33 cellular contexts compared by ENCODE assay signal in genomic region chr7:19413444-19413965, GRCh38.
DNase-seq lines count a peak whose midpoint lies in the region; ATAC-seq, FAIRE-seq and TF ChIP-seq lines count a peak whose summit lies in the region.
"Had no signal": no experiment of that assay in that cellular context is flagged by ENCODE, and none has a peak within 500 bp of the region (broad histone marks: within the 10 kb centered on the region; RNA-seq: fewer than 3 reads in every experiment).

No MANE protein-coding gene starts in this region.

- H3K4me1 Mint-ChIP-seq in nephron progenitor cell = peaks cover 15% of the 10 kb centered on the region
- no peaks in the 10 kb centered on the region for H3K4me1 Mint-ChIP-seq in activated T-cell treated with anti-CD3 and anti-CD28 coated beads, Interleukin-2, amount 50 U/mL, for 72 hours (ENCODE audit: low read depth)
- H3K4me1 Mint-ChIP-seq: activated CD8-positive, alpha-beta memory T cell treated with anti-CD3 and anti-CD28 coated beads, Interleukin-2, amount 10 ng/mL, durations not matched to agents 7 days and 5 days; activated naive CD8-positive, alpha-beta T cell treated with anti-CD3 and anti-CD28 coated beads, Interleukin-2, amount 50 U/mL, for 24 hours; stimulated activated memory B cell treated with anti-CD40 and anti-IgM and Interleukin-4, amounts not matched to agents 10 μg/mL and 1 μg/mL and 100 μg/mL, for 72 hours had no signal

- no peak for TF ChIP-seq POLR2A in H54 (IDR thresholded peaks at IDR 0.05; ENCODE audit: low read depth, low read length)

- intact Hi-C loops in cardiac septum (cut with DNase I) = no loop called here

- H3K4me3 ChIP-seq in astrocyte of the spinal cord (ENCODE audit: low read depth, low read length) = no peak overlapping the region
- H3K4me3 ChIP-seq: body of pancreas, esophagus muscularis mucosa, GM23248, K562, ovary, skin epidermis had no signal

- peak overlapping the region; percentile 75 for H3K27ac Mint-ChIP-seq in nephron progenitor cell
- H3K27ac Mint-ChIP-seq in activated T-cell treated with anti-CD3 and anti-CD28 coated beads, Interleukin-2, amount 50 U/mL, for 72 hours = no peak overlapping the region
- H3K27ac Mint-ChIP-seq: activated CD8-positive, alpha-beta memory T cell treated with anti-CD3 and anti-CD28 coated beads, Interleukin-2, amount 10 ng/mL, durations not matched to agents 7 days and 5 days; activated naive CD8-positive, alpha-beta T cell treated with anti-CD3 and anti-CD28 coated beads, Interleukin-2, amount 50 U/mL, for 24 hours; natural killer cell treated with Interleukin-12 subunit alpha and Interleukin-12 subunit beta and Interleukin-15 and Interleukin-18, amount 100 ng/mL, for 72 hours; stimulated activated memory B cell treated with anti-CD40 and anti-IgM and Interleukin-4, amounts not matched to agents 10 μg/mL and 1 μg/mL and 100 μg/mL, for 72 hours; type B pancreatic cell had no signal

- H3K9me3 Mint-ChIP-seq in nephron progenitor cell = no peaks in the 10 kb centered on the region
- peaks cover 0 to 2% of the 10 kb centered on the region in 2 donors for H3K9me3 Mint-ChIP-seq in activated T-cell treated with anti-CD3 and anti-CD28 coated beads, Interleukin-2, amount 50 U/mL, for 72 hours
- H3K9me3 Mint-ChIP-seq: activated naive CD8-positive, alpha-beta T cell treated with anti-CD3 and anti-CD28 coated beads, Interleukin-2, amount 50 U/mL, for 24 hours; natural killer cell treated with Interleukin-12 subunit alpha and Interleukin-12 subunit beta and Interleukin-15 and Interleukin-18, amount 100 ng/mL, for 72 hours; stimulated activated memory B cell treated with anti-CD40 and anti-IgM and Interleukin-4, amounts not matched to agents 10 μg/mL and 1 μg/mL and 100 μg/mL, for 72 hours; type B pancreatic cell had no signal

- DNase-seq in H54 (ENCODE audit: insufficient read length, low spot score) = no peak
- peak; percentile 65 for DNase-seq in NCI-H146 treated with DMSO at 0.1 percent for 48 hours (lab: John Stamatoyannopoulos, UW; ENCODE audit: unreplicated experiment)
- peak; percentile 60 for DNase-seq in astrocyte of the spinal cord (ENCODE audit: low read depth, low spot score)
- DNase-seq in nephron progenitor cell = no peak
- DNase-seq in hypothalamus (lab: John Stamatoyannopoulos, UW) = no peak
- no peak for DNase-seq in activated T-cell treated with anti-CD3 and anti-CD28 coated beads, Interleukin-2, amount 50 U/mL, for 72 hours
- DNase-seq in cardiac septum (ENCODE audit: low spot score) = no peak
- DNase-seq: activated CD4-positive, CD25-positive, alpha-beta regulatory T cell; activated CD8-positive, alpha-beta memory T cell treated with anti-CD3 and anti-CD28 coated beads, Interleukin-2, amount 10 ng/mL, durations not matched to agents 7 days and 5 days; activated naive CD8-positive, alpha-beta T cell treated with anti-CD3 and anti-CD28 coated beads, Interleukin-2, amount 50 U/mL, for 24 hours; activated T-cell treated with anti-CD3 and anti-CD28 coated beads, Interleukin-2, amount 50 U/mL, for 48 hours; body of pancreas; cerebellar nuclear complex; DMS79 treated with DMSO at 0.1 percent for 48 hours; GDM1; GM23248; left cardiac atrium; MM.1S; NCI-H446 treated with DMSO at 0.1 percent for 48 hours; NK-92 treated with Interleukin-12 subunit alpha and Interleukin-12 subunit beta, amount 100 ng/mL, for 24 hours; ovary; SK-N-SH; substantia nigra had no signal

- no peaks in the 10 kb centered on the region for H3K27me3 Mint-ChIP-seq in nephron progenitor cell (ENCODE audit: low read depth, poor library complexity)
- no peaks in the 10 kb centered on the region for H3K27me3 Mint-ChIP-seq in activated T-cell treated with anti-CD3 and anti-CD28 coated beads, Interleukin-2, amount 50 U/mL, for 72 hours (ENCODE audit: low read depth)
- H3K27me3 Mint-ChIP-seq: activated CD8-positive, alpha-beta memory T cell treated with anti-CD3 and anti-CD28 coated beads, Interleukin-2, amount 10 ng/mL, durations not matched to agents 7 days and 5 days; activated naive CD8-positive, alpha-beta T cell treated with anti-CD3 and anti-CD28 coated beads, Interleukin-2, amount 50 U/mL, for 24 hours; stimulated activated memory B cell treated with anti-CD40 and anti-IgM and Interleukin-4, amounts not matched to agents 10 μg/mL and 1 μg/mL and 100 μg/mL, for 72 hours; type B pancreatic cell had no signal

- H3K36me3 Mint-ChIP-seq in nephron progenitor cell (ENCODE audit: low read depth) = no peaks in the 10 kb centered on the region
- no peaks in the 10 kb centered on the region for H3K36me3 Mint-ChIP-seq in activated T-cell treated with anti-CD3 and anti-CD28 coated beads, Interleukin-2, amount 50 U/mL, for 72 hours (ENCODE audit: insufficient read depth in 2 of 2)
- H3K36me3 Mint-ChIP-seq: activated CD8-positive, alpha-beta memory T cell treated with anti-CD3 and anti-CD28 coated beads, Interleukin-2, amount 10 ng/mL, durations not matched to agents 7 days and 5 days; natural killer cell treated with Interleukin-12 subunit alpha and Interleukin-12 subunit beta and Interleukin-15 and Interleukin-18, amount 100 ng/mL, for 72 hours; stimulated activated memory B cell treated with anti-CD40 and anti-IgM and Interleukin-4, amounts not matched to agents 10 μg/mL and 1 μg/mL and 100 μg/mL, for 72 hours; type B pancreatic cell had no signal

- FAIRE-seq in H54 (lab: Jason Lieb, UNC) = peak; percentile 97
- FAIRE-seq: endometrium, frontal cortex, HTR-8/SVneo, K562 had no signal

- in situ Hi-C loops in astrocyte of the spinal cord (cut with HindIII; ENCODE audit: low sequenced_read_pairs) = no loop called here

- TF ChIP-seq CTCF in astrocyte of the spinal cord (IDR thresholded peaks at IDR 0.05; ENCODE audit: low read depth, low read length) = no peak
- no peak for TF ChIP-seq CTCF in nephron progenitor cell (IDR thresholded peaks at IDR 0.05)

- no peak overlapping the region for H3K4me3 Mint-ChIP-seq in nephron progenitor cell
- no peak overlapping the region for H3K4me3 Mint-ChIP-seq in activated T-cell treated with anti-CD3 and anti-CD28 coated beads, Interleukin-2, amount 50 U/mL, for 72 hours
- H3K4me3 Mint-ChIP-seq: activated CD8-positive, alpha-beta memory T cell treated with anti-CD3 and anti-CD28 coated beads, Interleukin-2, amount 10 ng/mL, durations not matched to agents 7 days and 5 days; activated naive CD8-positive, alpha-beta T cell treated with anti-CD3 and anti-CD28 coated beads, Interleukin-2, amount 50 U/mL, for 24 hours; natural killer cell treated with Interleukin-12 subunit alpha and Interleukin-12 subunit beta and Interleukin-15 and Interleukin-18, amount 100 ng/mL, for 72 hours; stimulated activated memory B cell treated with anti-CD40 and anti-IgM and Interleukin-4, amounts not matched to agents 10 μg/mL and 1 μg/mL and 100 μg/mL, for 72 hours; type B pancreatic cell had no signal

- ATAC-seq in activated T-cell treated with anti-CD3 and anti-CD28 coated beads, Interleukin-2, amount 50 U/mL, for 72 hours (replicated peaks in 1 of 2) = no peak
- ATAC-seq in HG03571 (IDR thresholded peaks at IDR 0.05; ENCODE audit: unreplicated experiment) = no peak
- ATAC-seq: activated CD8-positive, alpha-beta memory T cell treated with anti-CD3 and anti-CD28 coated beads, Interleukin-2, amount 10 ng/mL, durations not matched to agents 7 days and 5 days; activated naive CD8-positive, alpha-beta T cell treated with anti-CD3 and anti-CD28 coated beads, Interleukin-2, amount 50 U/mL, for 24 hours; body of pancreas; K562; left cardiac atrium; natural killer cell treated with Interleukin-12 subunit alpha and Interleukin-12 subunit beta and Interleukin-15 and Interleukin-18, amount 100 ng/mL, for 72 hours; stimulated activated memory B cell treated with anti-CD40 and anti-IgM and Interleukin-4, amounts not matched to agents 10 μg/mL and 1 μg/mL and 100 μg/mL, for 72 hours had no signal

Comparison
In these comparisons a context has a peak if more than half of its experiments do, and no peak if none do; other contexts are left out.
1. DNase-seq: peak in NCI-H146 treated with DMSO at 0.1 percent for 48 hours (single experiment) and astrocyte of the spinal cord (single experiment); none in H54 (single experiment), nephron progenitor cell (single experiment), hypothalamus (0 of 51), activated T-cell treated with anti-CD3 and anti-CD28 coated beads, Interleukin-2, amount 50 U/mL, for 72 hours (0 of 2) and cardiac septum (single experiment).